ENCODE assay signal across 18 cellular contexts in genomic region chr10:70677620-70678249, GRCh38. TPM values are rescaled to one million over a fixed set of nuclear protein-coding genes. Genes with fewer than 3 reads are reported as not detected.
"Had no signal": no experiment of that assay in that cellular context is flagged by ENCODE, and none has a peak within 500 bp of the region (broad histone marks: within the 10 kb centered on the region; RNA-seq: fewer than 3 reads in every experiment).

No MANE protein-coding gene starts in this region.

- H3K27ac Mint-ChIP-seq: stimulated activated naive B cell treated with anti-CD40 and anti-IgM and Interleukin-4, amounts not matched to agents 10 μg/mL and 1 μg/mL and 100 μg/mL, for 72 hours had no signal

- H3K36me3 ChIP-seq: colonic mucosa had no signal

- H3K4me1 ChIP-seq: colonic mucosa, parathyroid adenoma had no signal

- H3K27ac ChIP-seq: colonic mucosa, foreskin keratinocyte, parathyroid adenoma, psoas muscle had no signal

- H3K4me3 Mint-ChIP-seq: naive thymus-derived CD8-positive, alpha-beta T cell; stimulated activated naive B cell treated with anti-CD40 and anti-IgM and Interleukin-4, amounts not matched to agents 10 μg/mL and 1 μg/mL and 100 μg/mL, for 72 hours had no signal

- H3K36me3 Mint-ChIP-seq: naive thymus-derived CD8-positive, alpha-beta T cell; stimulated activated naive B cell treated with anti-CD40 and anti-IgM and Interleukin-4, amounts not matched to agents 10 μg/mL and 1 μg/mL and 100 μg/mL, for 72 hours had no signal

- H3K9ac ChIP-seq: parathyroid adenoma had no signal

- ATAC-seq: foreskin keratinocyte; left colon; mucosa of descending colon; naive thymus-derived CD8-positive, alpha-beta T cell; psoas muscle; sciatic nerve; stimulated activated naive B cell treated with anti-CD40 and anti-IgM and Interleukin-4, amounts not matched to agents 10 μg/mL and 1 μg/mL and 100 μg/mL, for 72 hours had no signal

- H3K4me3 ChIP-seq: colonic mucosa, mucosa of descending colon, psoas muscle had no signal

- DNase-seq: cerebellar nuclear complex; colonic mucosa; dermis blood vessel endothelial cell; foreskin keratinocyte; head of caudate nucleus; hippocampal formation; left colon; mucosa of descending colon; naive thymus-derived CD8-positive, alpha-beta T cell; occipital lobe; psoas muscle; retina; stimulated activated CD4-positive, alpha-beta T cell treated with anti-CD3 and anti-CD28 coated beads, Interleukin-2, amount 100 ng/mL, for 24 hours; stimulated activated CD4-positive, alpha-beta T cell treated with anti-CD3 and anti-CD28 coated beads, Interleukin-4, amount 100 ng/mL, for 4 hours; stimulated activated naive B cell treated with anti-CD40 and anti-IgM and Interleukin-4, amounts not matched to agents 10 μg/mL and 1 μg/mL and 100 μg/mL, for 72 hours; trophoblast cell had no signal

- H3K9me3 ChIP-seq: colonic mucosa, mucosa of descending colon, psoas muscle had no signal

- H3K9me3 Mint-ChIP-seq: naive thymus-derived CD8-positive, alpha-beta T cell; stimulated activated naive B cell treated with anti-CD40 and anti-IgM and Interleukin-4, amounts not matched to agents 10 μg/mL and 1 μg/mL and 100 μg/mL, for 72 hours had no signal

RNA-seq across cellular contexts. Expression of gene ADAMTS14, which starts 5.4 kb away (rescaled TPM):
- total RNA-seq: foreskin keratinocyte; naive thymus-derived CD8-positive, alpha-beta T cell had no signal
- polyA plus RNA-seq: naive thymus-derived CD8-positive, alpha-beta T cell had no signal
